7 cellular contexts compared by ENCODE assay signal in genomic region chr19:14551134-14552007, GRCh38. TPM values are rescaled to one million over a fixed set of nuclear protein-coding genes. Genes with fewer than 3 reads are reported as not detected.
DNase-seq lines count a peak whose midpoint lies in the region; ATAC-seq and TF ChIP-seq lines count a peak whose summit lies in the region.
"Not testable (repeated sequence)": the region's sequence is repeated elsewhere in the genome, so short reads cannot be mapped to it uniquely, and the experiment has no call there.
"Had no signal": no experiment of that assay in that cellular context is flagged by ENCODE, and none has a peak within 500 bp of the region (broad histone marks: within the 10 kb centered on the region; RNA-seq: fewer than 3 reads in every experiment).

No MANE protein-coding gene starts in this region.

- H3K27me3 ChIP-seq in HL-60 (ENCODE audit: insufficient read depth, poor library complexity, severe bottlenecking); right cardiac atrium (ENCODE audit: control insufficient read depth, insufficient read depth): not testable (repeated sequence)

- 74% methylated on average over 13 of the region's 13 CpGs for WGBS in right cardiac atrium

- not testable (repeated sequence) for H3K9me3 ChIP-seq in right cardiac atrium (ENCODE audit: control insufficient read depth, low read length)

- CTCF ChIA-PET in activated naive CD4-positive, alpha-beta T cell treated with anti-CD3 and anti-CD28 coated beads, Interleukin-2, amount 10 ng/mL, durations not matched to agents 7 days and 5 days (lab: Charles Lee) = interaction anchor here (0.9 to 2.0 kb wide), 5 partner anchors 11 to 140 kb away, joined by 3 to 8 read pairs (median 5); no protein-coding TSS in a partner anchor

- H3K4me3 ChIP-seq in AG09309 (ENCODE audit: control insufficient read depth, low read depth, low read length); HL-60 (replicated peaks; ENCODE audit: insufficient read depth, low read length); right cardiac atrium (ENCODE audit: low read length): not testable (repeated sequence)

- H3K4me1 Mint-ChIP-seq in activated naive CD4-positive, alpha-beta T cell treated with anti-CD3 and anti-CD28 coated beads, Interleukin-2, amount 10 ng/mL, durations not matched to agents 7 days and 5 days = peaks cover 37% of the 10 kb centered on the region

- ATAC-seq in right cardiac atrium = peak; percentile 31 to 43

- TF ChIP-seq CTCF in AG09309 (IDR thresholded peaks at IDR 0.05; ENCODE audit: control insufficient read depth, insufficient read depth, low read depth, low read length, missing control alignments) = peak; percentile 2
- peak; percentile 59 for TF ChIP-seq CTCF in HL-60 (IDR thresholded peaks at IDR 0.05; ENCODE audit: insufficient read depth, low read length)

- not testable (repeated sequence) for H3K9me3 Mint-ChIP-seq in activated naive CD4-positive, alpha-beta T cell treated with anti-CD3 and anti-CD28 coated beads, Interleukin-2, amount 10 ng/mL, durations not matched to agents 7 days and 5 days

- not testable (repeated sequence) for H3K4me3 Mint-ChIP-seq in activated naive CD4-positive, alpha-beta T cell treated with anti-CD3 and anti-CD28 coated beads, Interleukin-2, amount 10 ng/mL, durations not matched to agents 7 days and 5 days

- H3K27me3 Mint-ChIP-seq in activated naive CD4-positive, alpha-beta T cell treated with anti-CD3 and anti-CD28 coated beads, Interleukin-2, amount 10 ng/mL, durations not matched to agents 7 days and 5 days = not testable (repeated sequence)

- not testable (repeated sequence) for H3K4me1 ChIP-seq in right cardiac atrium (ENCODE audit: control insufficient read depth, insufficient read depth, low read length)

- H3K27ac Mint-ChIP-seq in activated naive CD4-positive, alpha-beta T cell treated with anti-CD3 and anti-CD28 coated beads, Interleukin-2, amount 10 ng/mL, durations not matched to agents 7 days and 5 days = peak overlapping the region; percentile 86

- intact Hi-C loops in right cardiac atrium (cut with DNase I) = not testable (repeated sequence)

- not testable (repeated sequence) for DNase-seq in AG09309 (ENCODE audit: low read depth)
- DNase-seq in HL-60 (ENCODE audit: low read depth in 1 of 2, low spot score in 1 of 2) (peak; percentile 67 to 98), T follicular helper cell (ENCODE audit: low read depth) (peak; percentile 77), right cardiac atrium (peak in 1 of 3 donors; percentile 73)
- peak; percentile 90 for DNase-seq in activated naive CD4-positive, alpha-beta T cell treated with anti-CD3 and anti-CD28 coated beads, Interleukin-2, amount 10 ng/mL, durations not matched to agents 7 days and 5 days
- peak; percentile 57 for DNase-seq in stimulated activated CD4-positive, alpha-beta T cell treated with anti-CD3 and anti-CD28 coated beads, Interleukin-12 subunit alpha, Interleukin-12 subunit beta, amount 100 ng/mL, for 4 hours

- H3K36me3 Mint-ChIP-seq in activated naive CD4-positive, alpha-beta T cell treated with anti-CD3 and anti-CD28 coated beads, Interleukin-2, amount 10 ng/mL, durations not matched to agents 7 days and 5 days = peaks cover 20% of the 10 kb centered on the region

- H3K27ac ChIP-seq in HL-60 (replicated peaks) = peak overlapping the region; percentile 67
- not testable (repeated sequence) for H3K27ac ChIP-seq in right cardiac atrium (ENCODE audit: low read length)

RNA-seq across cellular contexts. Expression of gene NDUFB7, which starts 20.5 kb away (rescaled TPM):
- total RNA-seq in right cardiac atrium = 100 to 1,000 TPM; 352 to 481 (median 400) TPM
- polyA plus RNA-seq in right cardiac atrium = 1,159 TPM

RNA-seq across cellular contexts. Expression of gene TECR, which starts 22.0 kb away (rescaled TPM):
- 100 to 1,000 TPM in 1 of 4 donors, 10 to 100 TPM in 3; 92.3 to 116 (median 96.8) TPM for total RNA-seq in right cardiac atrium
- polyA plus RNA-seq in right cardiac atrium = 102 TPM

RNA-seq across cellular contexts. Expression of gene CLEC17A, which starts 31.5 kb away (rescaled TPM):
- not detected for total RNA-seq in right cardiac atrium
- polyA plus RNA-seq in right cardiac atrium = not detected
- total RNA-seq: ascending aorta had no signal

RNA-seq across cellular contexts. Expression of gene DNAJB1, which starts 33.2 kb away (rescaled TPM):
- 10 to 100 TPM; 46.7 to 69.5 (median 61.4) TPM for total RNA-seq in right cardiac atrium
- 50.6 TPM for polyA plus RNA-seq in right cardiac atrium

RNA-seq across cellular contexts. Expression of gene GIPC1, which starts 55.4 kb away (rescaled TPM):
- 10 to 100 TPM; 47.0 to 57.3 (median 49.3) TPM for total RNA-seq in right cardiac atrium
- 52.6 TPM for polyA plus RNA-seq in right cardiac atrium
